In genomic region chr16:2024026-2024425, GRCh38 we compare ENCODE assay signal across 10 cellular contexts. TPM values are rescaled to one million over a fixed set of nuclear protein-coding genes. Genes with fewer than 3 reads are reported as not detected.
DNase-seq lines count a peak whose midpoint lies in the region; ATAC-seq and TF ChIP-seq lines count a peak whose summit lies in the region.
"Had no signal": no experiment of that assay in that cellular context is flagged by ENCODE, and none has a peak within 500 bp of the region (broad histone marks: within the 10 kb centered on the region; RNA-seq: fewer than 3 reads in every experiment).

No MANE protein-coding gene starts in this region.

- intact Hi-C loops in CD4-positive, alpha-beta T cell (cut with DNase I, micrococcal nuclease), result loop anchor here in 1 of 2 experiments (10.0 kb wide), 1 partner anchor 231 kb away; the partner anchor contains the start of gene ECI1
- intact Hi-C loops in psoas muscle (cut with DNase I), result loop anchor here in 1 of 2 donors (5.0 kb wide), 1 partner anchor 128 kb away; no protein-coding TSS in a partner anchor

- H3K27me3 ChIP-seq in CD4-positive, alpha-beta T cell (ENCODE audit: control insufficient read depth, insufficient read depth, low read length), result peaks cover 31% of the 10 kb centered on the region
- H3K27me3 ChIP-seq in NT2/D1 (ENCODE audit: insufficient read depth, insufficient read length), result peaks cover 45% of the 10 kb centered on the region
- H3K27me3 ChIP-seq in hepatocyte, result peaks cover 18% of the 10 kb centered on the region
- peaks cover 0 to 27% (median 16%) of the 10 kb centered on the region in 3 donors for H3K27me3 ChIP-seq in psoas muscle (ENCODE audit: insufficient read depth in 3 of 3, low read length in 2 of 3)

- H3K4me2 ChIP-seq in hepatocyte, result peak overlapping the region; percentile 76

- no peak overlapping the region for H2AFZ ChIP-seq in hepatocyte

- H3K27ac ChIP-seq in CD4-positive, alpha-beta T cell (ENCODE audit: low read depth, low read length), result no peak overlapping the region
- H3K27ac ChIP-seq in hepatocyte (peak overlapping the region; percentile 82), psoas muscle (peak overlapping the region; percentile 52)

- peaks cover 25% of the 10 kb centered on the region for H3K27me3 Mint-ChIP-seq in CD4-positive, alpha-beta T cell

- H3K9me3 Mint-ChIP-seq in CD4-positive, alpha-beta T cell, result no peaks in the 10 kb centered on the region

- H3K36me3 Mint-ChIP-seq in CD4-positive, alpha-beta T cell (ENCODE audit: low read depth), result no peaks in the 10 kb centered on the region

- no peak overlapping the region for H3K27ac Mint-ChIP-seq in CD4-positive, alpha-beta T cell

- peaks cover 19% of the 10 kb centered on the region for H3K4me1 Mint-ChIP-seq in CD4-positive, alpha-beta T cell (ENCODE audit: low read depth)

- H3K4me3 Mint-ChIP-seq in CD4-positive, alpha-beta T cell, result peak overlapping the region; percentile 35

- TF ChIP-seq CTCF in CD4-positive, alpha-beta T cell (IDR thresholded peaks at IDR 0.05), result no peak
- TF ChIP-seq CTCF in hepatocyte (IDR thresholded peaks at IDR 0.05; ENCODE audit: poor library complexity) (no peak), psoas muscle (IDR thresholded peaks at IDR 0.05) (no peak)

- H4K20me1 ChIP-seq in hepatocyte (ENCODE audit: insufficient read depth, poor library complexity, severe bottlenecking), result peaks cover 8% of the 10 kb centered on the region

- H3K4me3 ChIP-seq in NT2/D1 (ENCODE audit: insufficient read length, low read depth) (peak overlapping the region; percentile 11), hepatocyte (no peak overlapping the region), psoas muscle (peak overlapping the region; percentile 46)

- peaks cover 20% of the 10 kb centered on the region for H3K79me2 ChIP-seq in hepatocyte

- no peaks in the 10 kb centered on the region for H3K9me3 ChIP-seq in CD4-positive, alpha-beta T cell (ENCODE audit: control insufficient read depth, low read length)
- H3K9me3 ChIP-seq in NT2/D1 (ENCODE audit: insufficient read depth, low read length) (no peaks in the 10 kb centered on the region), hepatocyte (ENCODE audit: low read depth) (no peaks in the 10 kb centered on the region), psoas muscle (no peaks in the 10 kb centered on the region)

- no peak for ATAC-seq in CD4-positive, alpha-beta T cell (ENCODE audit: poor library complexity)
- ATAC-seq in psoas muscle (no peak), HG02759 (IDR thresholded peaks at IDR 0.05; ENCODE audit: unreplicated experiment) (no peak), GM19463 (IDR thresholded peaks at IDR 0.05; ENCODE audit: unreplicated experiment) (no peak), HG02852 (IDR thresholded peaks at IDR 0.05; ENCODE audit: unreplicated experiment) (no peak)

- 93% methylated on average over 13 of the region's 13 CpGs for WGBS in hepatocyte (ENCODE audit: low lambda C conversion rate, missing lambda C conversion rate)
- WGBS in psoas muscle, 3 donors, result 80 to 84% (median 82%) methylated on average over 12 to 13 of the region's 13 CpGs

- POLR2A ChIA-PET in CD4-positive, alpha-beta T cell (lab: Charles Lee), result interaction anchor here (1.3 to 2.2 kb wide), 2 partner anchors 116 to 131 kb away, joined by 8 to 13 read pairs; partner anchors contain the start of gene TRAF7

- no peak for DNase-seq in CD4-positive, alpha-beta T cell
- DNase-seq in NT2/D1 (ENCODE audit: low read depth, low spot score) (no peak), hepatocyte (ENCODE audit: low spot score) (no peak), psoas muscle (no peak), 8988T (no peak)
- DNase-seq: NCI-H2171, RPMI8226 had no signal

- H3K36me3 ChIP-seq in NT2/D1 (ENCODE audit: insufficient read depth, insufficient read length, low read length) (no peaks in the 10 kb centered on the region), hepatocyte (replicated peaks; ENCODE audit: insufficient read depth, low read depth) (no peaks in the 10 kb centered on the region), psoas muscle (ENCODE audit: insufficient read depth in 1 of 2, low read depth in 1 of 2) (no peaks in the 10 kb centered on the region)

- H3K9ac ChIP-seq in NT2/D1 (ENCODE audit: insufficient read length, low read depth), result peak overlapping the region; percentile 50

- CTCF ChIA-PET in CD4-positive, alpha-beta T cell (lab: Charles Lee), result no interaction called here

- H3K4me1 ChIP-seq in NT2/D1 (ENCODE audit: insufficient read depth, insufficient read length), result peaks cover 31% of the 10 kb centered on the region
- H3K4me1 ChIP-seq in hepatocyte (ENCODE audit: insufficient read depth), result peaks cover 45% of the 10 kb centered on the region
- H3K4me1 ChIP-seq in psoas muscle, result peaks cover 24% of the 10 kb centered on the region

- no peaks in the 10 kb centered on the region for H3K9me2 ChIP-seq in hepatocyte (replicated peaks; ENCODE audit: insufficient read depth)

RNA-seq across cellular contexts. Expression of gene NHERF2, which starts 2.7 kb away (rescaled TPM):
- total RNA-seq in CD4-positive, alpha-beta T cell, result 1 to 10 TPM; 1.9 to 2.0 TPM
- total RNA-seq in hepatocyte (25.9 and 29.6 TPM in 2 replicates), psoas muscle (100 to 1,000 TPM in 1 of 4 donors, 10 to 100 TPM in 3; 61.6 to 156 (median 90.4) TPM)
- polyA plus RNA-seq in hepatocyte (37.7 and 43.8 TPM in 2 replicates), psoas muscle (10 to 100 TPM; 76.4 to 90.8 (median 86.2) TPM)

RNA-seq across cellular contexts. Expression of gene NPW, which starts 4.4 kb away (rescaled TPM):
- under 1 TPM in 1 of 2 experiments, not detected in 1; 0.80 TPM for total RNA-seq in CD4-positive, alpha-beta T cell
- total RNA-seq in hepatocyte, result 2.7 and 4.1 TPM in 2 replicates
- 45.2 and 57.6 TPM in 2 replicates for polyA plus RNA-seq in hepatocyte
- total RNA-seq in psoas muscle, result under 1 TPM in 1 of 4 donors, not detected in 3; 0.66 TPM
- under 1 TPM in 2 of 3 donors, not detected in 1; 0.14 to 0.43 TPM for polyA plus RNA-seq in psoas muscle

RNA-seq across cellular contexts. Expression of gene ZNF598, which starts 14.4 kb away (rescaled TPM):
- total RNA-seq in CD4-positive, alpha-beta T cell, result 10 to 100 TPM; 39.7 to 43.6 TPM
- total RNA-seq in hepatocyte (22.8 and 42.6 TPM in 2 replicates), psoas muscle (10 to 100 TPM; 27.4 to 46.6 (median 44.8) TPM)
- polyA plus RNA-seq in hepatocyte (29.5 and 36.8 TPM in 2 replicates), psoas muscle (10 to 100 TPM; 35.6 to 58.8 (median 51.9) TPM)

RNA-seq across cellular contexts. Expression of gene NTHL1, which starts 23.6 kb away (rescaled TPM):
- 1 to 10 TPM; 2.7 to 2.9 TPM for total RNA-seq in CD4-positive, alpha-beta T cell
- 19.6 and 20.2 TPM in 2 replicates for total RNA-seq in hepatocyte
- polyA plus RNA-seq in hepatocyte, result 23.4 and 28.5 TPM in 2 replicates
- 10 to 100 TPM in 1 of 4 donors, 1 to 10 TPM in 3; 3.1 to 11.9 (median 4.8) TPM for total RNA-seq in psoas muscle
- polyA plus RNA-seq in psoas muscle, result 10 to 100 TPM in 2 of 3 donors, 1 to 10 TPM in 1; 8.0 to 17.7 (median 16.8) TPM

RNA-seq across cellular contexts. Expression of gene TSC2, which starts 23.8 kb away (rescaled TPM):
- 10 to 100 TPM; 83.0 to 85.0 TPM for total RNA-seq in CD4-positive, alpha-beta T cell
- total RNA-seq in hepatocyte (39.5 and 41.8 TPM in 2 replicates), psoas muscle (10 to 100 TPM; 60.8 to 89.9 (median 73.8) TPM)
- polyA plus RNA-seq in hepatocyte (78.7 and 113 TPM in 2 replicates), psoas muscle (10 to 100 TPM; 27.8 to 43.0 (median 29.7) TPM)
